ENCODE assay signal across 1 cellular context in genomic region chr11:57311109-57311936, GRCh38.
A peak's percentile ranks its signal among the peaks of the same experiment; 100 is the strongest.
TF ChIP-seq lines count a peak whose summit lies in the region.

No MANE protein-coding gene starts in this region.

TF ChIP-seq in K562, 482 proteins besides CTCF, POLR2A, EP300 and RAD21 (continued from another document):
- TF ChIP-seq REST (CRISPR knock-in tag; IDR thresholded peaks at IDR 0.05; ENCODE audit: low read depth), result no peak
- no peak for TF ChIP-seq IRF1 (CRISPR knock-in tag; IDR thresholded peaks at IDR 0.05; ENCODE audit: borderline replicate concordance)
- TF ChIP-seq RNF2 (IDR thresholded peaks at IDR 0.05), result 0 out of 2 replicates have a peak, but pooled peaks have one; percentile 23
- no peak for TF ChIP-seq KAT2B (IDR thresholded peaks at IDR 0.05; ENCODE audit: low read depth, low read length)
- no peak for TF ChIP-seq SRSF1 (IDR thresholded peaks at IDR 0.05; ENCODE audit: low read depth, low read length)
- TF ChIP-seq ZNF436 (CRISPR knock-in tag; IDR thresholded peaks at IDR 0.05), result no peak
- TF ChIP-seq POLR2G (IDR thresholded peaks at IDR 0.05; ENCODE audit: low read depth, low read length), result peak; percentile 74
- peak; percentile 82 for TF ChIP-seq ATF3 (IDR thresholded peaks at IDR 0.05)
- TF ChIP-seq ATF3 (CRISPR knock-in tag; conservative IDR thresholded peaks at IDR 0.05), result no peak
- TF ChIP-seq ZNF280B (CRISPR knock-in tag; IDR thresholded peaks at IDR 0.05), result no peak
- peak; percentile 58 for TF ChIP-seq CCNT2 (IDR thresholded peaks at IDR 0.05; ENCODE audit: borderline replicate concordance, extremely low read depth, insufficient read length, low read depth, low read length)
- TF ChIP-seq ZNF644 (tag; IDR thresholded peaks at IDR 0.05; ENCODE audit: low read depth), result no peak
- TF ChIP-seq ZBTB26 (CRISPR knock-in tag; IDR thresholded peaks at IDR 0.05), result no peak
- no peak for TF ChIP-seq ZNF253 (CRISPR knock-in tag; conservative IDR thresholded peaks at IDR 0.05)
- no peak for TF ChIP-seq ZNF583 (CRISPR knock-in tag; IDR thresholded peaks at IDR 0.05)
- peak; percentile 11 for TF ChIP-seq PRDM10 (IDR thresholded peaks at IDR 0.05; ENCODE audit: partially characterized antibody)
- TF ChIP-seq RBM15 (IDR thresholded peaks at IDR 0.05; ENCODE audit: insufficient read depth, low read length), result no peak
- no peak for TF ChIP-seq USF2 (CRISPR knock-in tag; IDR thresholded peaks at IDR 0.05)
- peak in 1 of 2 experiments; percentile 48; a peak in 1 of 4 replicates for TF ChIP-seq SIN3A (IDR thresholded peaks at IDR 0.05; ENCODE audit: borderline replicate concordance in 2 of 2, control insufficient read depth in 1 of 2, low read depth in 2 of 2, low read length in 2 of 2)
- no peak for TF ChIP-seq ZNF449 (CRISPR knock-in tag; IDR thresholded peaks at IDR 0.05)
- peak; percentile 60 for TF ChIP-seq VEZF1 (CRISPR knock-in tag; IDR thresholded peaks at IDR 0.05)
- peak in 1 of 2 experiments; percentile 49 for TF ChIP-seq E2F6 (IDR thresholded peaks at IDR 0.05; ENCODE audit: borderline replicate concordance in 1 of 2, extremely low read depth in 1 of 2, insufficient read depth in 1 of 2, insufficient read length in 1 of 2, low read depth in 1 of 2, low read length in 1 of 2, poor library complexity in 1 of 2, severe bottlenecking in 1 of 2)
- TF ChIP-seq RFX5 (IDR thresholded peaks at IDR 0.05; ENCODE audit: low read depth, low read length), result no peak
- TF ChIP-seq TFAP4 (CRISPR knock-in tag; IDR thresholded peaks at IDR 0.05; ENCODE audit: borderline replicate concordance), result peak; percentile 88
- peak; percentile 89 for TF ChIP-seq FOSL1 (tag; conservative IDR thresholded peaks at IDR 0.05)
- TF ChIP-seq HDAC1 (IDR thresholded peaks at IDR 0.05), result peak in 1 of 2 experiments; percentile 54; a peak in 1 of 4 replicates
- 0 out of 2 replicates have a peak, but pooled peaks have one; percentile 10 for TF ChIP-seq CBFA2T3 (IDR thresholded peaks at IDR 0.05)
- TF ChIP-seq SREBF2 (CRISPR knock-in tag; IDR thresholded peaks at IDR 0.05), result no peak
- no peak for TF ChIP-seq SRSF7 (optimal IDR thresholded peaks at IDR 0.05; ENCODE audit: low read depth, low read length)
- no peak for TF ChIP-seq RB1 (IDR thresholded peaks at IDR 0.05; ENCODE audit: low read depth)
- no peak for TF ChIP-seq PHB2 (IDR thresholded peaks at IDR 0.05; ENCODE audit: low read depth)
